In the genomic region with DNA sequence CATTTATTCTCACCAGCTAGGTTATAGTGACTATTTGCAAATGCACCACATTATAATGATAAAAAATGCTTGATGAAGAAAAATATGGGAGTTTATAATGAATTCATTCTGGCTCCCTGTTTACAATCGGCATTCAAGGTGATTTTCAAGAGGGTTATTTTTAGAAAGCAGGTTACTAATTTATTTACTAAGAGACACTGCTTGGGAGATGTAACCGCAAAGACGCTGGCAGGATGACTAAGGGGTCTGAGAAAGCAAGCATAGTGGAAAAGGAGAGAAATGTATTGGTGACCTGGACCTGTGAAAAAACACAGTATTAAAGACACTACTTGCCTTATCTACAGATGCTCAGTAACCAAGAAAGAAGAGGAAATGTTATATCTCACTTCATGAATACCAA, we compare ENCODE assay signal across 22 cellular contexts. TPM values are rescaled to one million over a fixed set of nuclear protein-coding genes. Genes with fewer than 3 reads are reported as not detected.
DNase-seq lines count a peak whose midpoint lies in the region; ATAC-seq, FAIRE-seq and TF ChIP-seq lines count a peak whose summit lies in the region.
"Had no signal": no experiment of that assay in that cellular context is flagged by ENCODE, and none has a peak within 500 bp of the region (broad histone marks: within the 10 kb centered on the region; RNA-seq: fewer than 3 reads in every experiment).

No MANE protein-coding gene starts in this region.

- TF ChIP-seq POLR2A in uterus (IDR thresholded peaks at IDR 0.05) = no peak

- DNase-seq in Caki2 (ENCODE audit: low read depth) (peak; percentile 92), GM06990 (ENCODE audit: extremely low read depth, insufficient read length) (peak; percentile 39), RCC 7860 (ENCODE audit: low spot score) (peak; percentile 86), kidney glomerular epithelial cell (lab: John Stamatoyannopoulos, UW) (peak; percentile 94), uterus (no peak), psoas muscle (no peak)
- DNase-seq: activated CD4-positive, alpha-beta T cell treated with anti-CD3 and anti-CD28 coated beads for 36 hours; activated naive CD4-positive, alpha-beta T cell treated with Interleukin-2 at 50 U/mL for 16 hours; anterior cingulate cortex; CD8-positive, alpha-beta T cell; central memory CD4-positive, alpha-beta T cell; mucosa of descending colon; NCI-H1436; NCI-H2171; NCI-H69; SHP77 treated with DMSO at 0.1 percent for 48 hours; stimulated activated CD4-positive, alpha-beta T cell treated with anti-CD3 and anti-CD28 coated beads, Interleukin-4, amount 100 ng/mL, for 24 hours; T-cell had no signal

- H3K4me3 ChIP-seq in GM06990 (replicated peaks; ENCODE audit: low read depth, low read length) (peak overlapping the region; percentile 29), uterus (no peak overlapping the region), psoas muscle (no peak overlapping the region)
- H3K4me3 ChIP-seq: esophagus muscularis mucosa, mucosa of descending colon had no signal

- ATAC-seq in psoas muscle (no peak), GM18867 (IDR thresholded peaks at IDR 0.05; ENCODE audit: unreplicated experiment) (no peak)
- ATAC-seq: activated CD4-positive, alpha-beta T cell treated with anti-CD3 and anti-CD28 coated beads for 36 hours; CD8-positive, alpha-beta T cell; mucosa of descending colon; T-cell had no signal

- H3K27ac ChIP-seq in uterus (no peak overlapping the region), psoas muscle (no peak overlapping the region)
- H3K27ac ChIP-seq: esophagus muscularis mucosa, HL-60, neutrophil had no signal

- FAIRE-seq in RCC 7860 (lab: Jason Lieb, UNC) = peak; percentile 95

- WGBS in psoas muscle, 3 donors = 85 to 95% (median 88%) methylated on average over 3 of the region's 3 CpGs

- H3K4me1 ChIP-seq in uterus (no peaks in the 10 kb centered on the region), psoas muscle (no peaks in the 10 kb centered on the region)
- H3K4me1 ChIP-seq: esophagus muscularis mucosa had no signal

- in situ Hi-C loops in Caki2 (cut with HindIII; ENCODE audit: low pct_unique_long_range_greater_than_20kb, low sequenced_read_pairs) = no loop called here

- TF ChIP-seq CTCF in GM06990 (IDR thresholded peaks at IDR 0.05; ENCODE audit: insufficient read depth, low read length, poor library complexity, severe bottlenecking) = no peak
- no peak for TF ChIP-seq CTCF in uterus (IDR thresholded peaks at IDR 0.05)
- TF ChIP-seq CTCF in psoas muscle (IDR thresholded peaks at IDR 0.05) = no peak

- intact Hi-C loops in uterus (cut with DNase I; ENCODE audit: low total_unique reads) = no loop called here
- intact Hi-C loops in psoas muscle (cut with DNase I) = no loop called here

- no peaks in the 10 kb centered on the region for H3K27me3 ChIP-seq in GM06990 (replicated peaks; ENCODE audit: control insufficient read depth, insufficient read depth, low read length)
- no peaks in the 10 kb centered on the region for H3K27me3 ChIP-seq in uterus
- H3K27me3 ChIP-seq in psoas muscle (ENCODE audit: insufficient read depth in 3 of 3, low read length in 2 of 3) = no peaks in the 10 kb centered on the region
- H3K27me3 ChIP-seq: esophagus muscularis mucosa, neutrophil had no signal

- H3K36me3 ChIP-seq in GM06990 (ENCODE audit: control insufficient read depth, insufficient read depth, low read length) = peaks cover 3% of the 10 kb centered on the region; the same call in 1 of the 2 replicates
- H3K36me3 ChIP-seq in uterus = no peaks in the 10 kb centered on the region
- H3K36me3 ChIP-seq in psoas muscle (ENCODE audit: insufficient read depth in 1 of 2, low read depth in 1 of 2) = peaks cover 0 to 80% of the 10 kb centered on the region in 2 donors

- H3K9me3 ChIP-seq in uterus (no peaks in the 10 kb centered on the region), psoas muscle (no peaks in the 10 kb centered on the region)
- H3K9me3 ChIP-seq: esophagus muscularis mucosa, mucosa of descending colon, neutrophil had no signal

RNA-seq across cellular contexts. Expression of gene PITPNM2, which starts 13.3 kb away (rescaled TPM):
- total RNA-seq in Caki2 (2014; rRNA removed; shearing (Covaris generic); ENCODE audit: low replicate concordance) = 4.7 and 8.0 TPM in 2 replicates
- 10 to 100 TPM in 1 of 4 donors, 1 to 10 TPM in 2, under 1 TPM in 1; 0.59 to 35.1 (median 4.2) TPM for total RNA-seq in uterus
- total RNA-seq in psoas muscle = 1 to 10 TPM; 4.6 to 7.4 (median 5.8) TPM
- 1 to 10 TPM; 2.2 to 3.5 (median 3.0) TPM for polyA plus RNA-seq in psoas muscle

Comparison
In these comparisons a context has a peak if more than half of its experiments do, and no peak if none do; other contexts are left out.
1. DNase-seq: peak in Caki2 (single experiment), GM06990 (single experiment), RCC 7860 (single experiment) and kidney glomerular epithelial cell (single experiment); none in uterus (0 of 2) and psoas muscle (0 of 2).